ENCODE assay signal across 16 cellular contexts in genomic region chr12:27952510-27952909, GRCh38. TPM values are rescaled to one million over a fixed set of nuclear protein-coding genes. Genes with fewer than 3 reads are reported as not detected.
DNase-seq lines count a peak whose midpoint lies in the region; ATAC-seq, FAIRE-seq and TF ChIP-seq lines count a peak whose summit lies in the region.
"Had no signal": no experiment of that assay in that cellular context is flagged by ENCODE, and none has a peak within 500 bp of the region (broad histone marks: within the 10 kb centered on the region; RNA-seq: fewer than 3 reads in every experiment).

No MANE protein-coding gene starts in this region.

- FAIRE-seq in bronchial epithelial cell (lab: Jason Lieb, UNC) (no peak), D721Med (lab: Jason Lieb, UNC) (no peak)
- FAIRE-seq: G401.6, GM12891 had no signal

- H3K4me1 Mint-ChIP-seq in neural progenitor cell, result peaks cover 21% of the 10 kb centered on the region

- TF ChIP-seq POLR2A in body of pancreas (IDR thresholded peaks at IDR 0.05), result no peak

- H2AFZ ChIP-seq in DND-41 (ENCODE audit: low read depth, low read length), result no peak overlapping the region
- no peak overlapping the region for H2AFZ ChIP-seq in neural progenitor cell (replicated peaks)

- H3K9ac ChIP-seq in DND-41 (ENCODE audit: low read depth, low read length), result no peak overlapping the region
- H3K9ac ChIP-seq in HUES64 (ENCODE audit: low read depth, low read length), result no peak overlapping the region
- H3K9ac ChIP-seq in neural progenitor cell, result no peak overlapping the region

- H4K20me1 ChIP-seq in DND-41 (ENCODE audit: insufficient read depth, low read length) (no peaks in the 10 kb centered on the region), neural progenitor cell (ENCODE audit: low read depth) (peaks cover 3% of the 10 kb centered on the region)

- H3K27me3 ChIP-seq in DND-41 (ENCODE audit: insufficient read depth, low read length, poor library complexity) (no peaks in the 10 kb centered on the region), HUES64 (ENCODE audit: insufficient read depth, low read length) (no peaks in the 10 kb centered on the region; the same call in 1 of the 2 replicates), bronchial epithelial cell (ENCODE audit: control insufficient read depth, insufficient read depth, low read length) (no peaks in the 10 kb centered on the region), neural progenitor cell (no peaks in the 10 kb centered on the region), body of pancreas (no peaks in the 10 kb centered on the region)
- H3K27me3 ChIP-seq: SJSA1 had no signal

- no peaks in the 10 kb centered on the region for H3K79me2 ChIP-seq in DND-41 (ENCODE audit: insufficient read depth, low read length)
- H3K79me2 ChIP-seq in neural progenitor cell (ENCODE audit: low read depth), result no peaks in the 10 kb centered on the region

- H3K9me3 ChIP-seq in DND-41 (ENCODE audit: insufficient read depth, low read length, severe bottlenecking), result no peaks in the 10 kb centered on the region
- H3K9me3 ChIP-seq in HUES64 (ENCODE audit: insufficient read depth, low read depth, low read length), result no peaks in the 10 kb centered on the region
- H3K9me3 ChIP-seq in neural progenitor cell (ENCODE audit: low read depth), result no peaks in the 10 kb centered on the region
- no peaks in the 10 kb centered on the region for H3K9me3 ChIP-seq in body of pancreas
- H3K9me3 ChIP-seq: Caco-2, SJSA1 had no signal

- no peaks in the 10 kb centered on the region for H3K36me3 ChIP-seq in DND-41 (ENCODE audit: insufficient read depth, low read length)
- no peaks in the 10 kb centered on the region for H3K36me3 ChIP-seq in HUES64 (ENCODE audit: insufficient read depth, low read length)
- H3K36me3 ChIP-seq in bronchial epithelial cell (ENCODE audit: control insufficient read depth, insufficient read depth, low read length), result no peaks in the 10 kb centered on the region
- H3K36me3 ChIP-seq in neural progenitor cell, result no peaks in the 10 kb centered on the region
- no peaks in the 10 kb centered on the region for H3K36me3 ChIP-seq in body of pancreas (replicated peaks in 1 of 2; ENCODE audit: insufficient read depth in 1 of 2, low read depth in 2 of 2)
- H3K36me3 ChIP-seq: SJSA1 had no signal

- peak overlapping the region; percentile 62 for H3K4me3 Mint-ChIP-seq in neural progenitor cell

- H3K4me1 ChIP-seq in DND-41 (ENCODE audit: insufficient read depth, low read length) (no peaks in the 10 kb centered on the region), HUES64 (ENCODE audit: insufficient read depth, low read length) (peaks cover 20% of the 10 kb centered on the region), neural progenitor cell (peaks cover 25% of the 10 kb centered on the region), body of pancreas (no peaks in the 10 kb centered on the region)
- H3K4me1 ChIP-seq: Caco-2, SJSA1 had no signal

- 75% methylated on average over 5 of the region's 5 CpGs for WGBS in HUES64
- WGBS in body of pancreas, 2 donors, result 54 to 65% methylated on average over 5 of the region's 5 CpGs

- TF ChIP-seq CTCF in DND-41 (IDR thresholded peaks at IDR 0.05; ENCODE audit: borderline replicate concordance, extremely low read depth, low read length, poor library complexity, severe bottlenecking) (no peak), bronchial epithelial cell (IDR thresholded peaks at IDR 0.05; ENCODE audit: insufficient read depth, low read length, severe bottlenecking) (no peak), neural progenitor cell (IDR thresholded peaks at IDR 0.05) (no peak), D721Med (IDR thresholded peaks at IDR 0.05; ENCODE audit: insufficient read depth, missing control alignments) (no peak), body of pancreas (IDR thresholded peaks at IDR 0.05) (no peak)

- H3K36me3 Mint-ChIP-seq in neural progenitor cell, result no peaks in the 10 kb centered on the region

- H3K4me3 ChIP-seq in DND-41 (ENCODE audit: low read depth in 1 of 2, low read length in 2 of 2), result no peak overlapping the region
- H3K4me3 ChIP-seq in HUES64 (ENCODE audit: low read length), result peak overlapping the region; percentile 17
- H3K4me3 ChIP-seq in bronchial epithelial cell (ENCODE audit: low read depth, low read length), result no peak overlapping the region
- H3K4me3 ChIP-seq in neural progenitor cell, result peak overlapping the region; percentile 19
- H3K4me3 ChIP-seq in body of pancreas, result no peak overlapping the region
- H3K4me3 ChIP-seq: SJSA1 had no signal

- ATAC-seq in DND-41 (ENCODE audit: insufficient read depth, low read depth), result peak; percentile 45; the same call in 1 of the 3 replicates
- no peak for ATAC-seq in body of pancreas

- no peaks in the 10 kb centered on the region for H3K9me3 Mint-ChIP-seq in neural progenitor cell

- H3K27ac ChIP-seq in DND-41 (ENCODE audit: low read length), result no peak overlapping the region
- H3K27ac ChIP-seq in HUES64 (ENCODE audit: low read depth, low read length), result no peak overlapping the region
- no peak overlapping the region for H3K27ac ChIP-seq in neural progenitor cell
- H3K27ac ChIP-seq in body of pancreas, result no peak overlapping the region
- H3K27ac ChIP-seq: SJSA1 had no signal

- H3K4me2 ChIP-seq in DND-41 (ENCODE audit: insufficient read depth, low read length) (no peak overlapping the region), neural progenitor cell (peak overlapping the region; percentile 76)

- H3K27me3 Mint-ChIP-seq in neural progenitor cell (ENCODE audit: insufficient read depth, low read depth), result no peaks in the 10 kb centered on the region

- H3K27ac Mint-ChIP-seq in neural progenitor cell, result no peak overlapping the region

- H3F3A ChIP-seq in neural progenitor cell (ENCODE audit: low read depth), result peaks cover 19% of the 10 kb centered on the region

- intact Hi-C loops in body of pancreas (cut with DNase I), result no loop called here

- no peak for DNase-seq in DND-41
- peak; percentile 16 for DNase-seq in bronchial epithelial cell (ENCODE audit: low read depth)
- DNase-seq in neural progenitor cell (ENCODE audit: low spot score), result peak; percentile 36
- DNase-seq in activated gamma-delta T cell (lab: John Stamatoyannopoulos, UW), result no peak
- no peak for DNase-seq in D721Med (ENCODE audit: insufficient read length, low spot score)
- DNase-seq in body of pancreas, result no peak
- DNase-seq: Caco-2, DMS79, KBM-7, NCI-H1048, NCI-H2107, NCI-H82 had no signal

RNA-seq across cellular contexts. Expression of gene PTHLH, which starts 20.0 kb away (rescaled TPM):
- polyA plus RNA-seq in HUES64 (2013, experiment 1 of 2), result 0.15 TPM
- polyA plus RNA-seq in HUES64 (2013, experiment 2 of 2), result 0.38 TPM
- total RNA-seq in bronchial epithelial cell, result 47.4 and 82.1 TPM in 2 replicates
- total RNA-seq in neural progenitor cell (ENCODE audit: low replicate concordance), result not detected in 2 replicates
- under 1 TPM in 1 of 2 donors, not detected in 1; 0.78 TPM for total RNA-seq in body of pancreas
- total RNA-seq: Caco-2 had no signal

Comparison
In these comparisons a context has a peak if more than half of its experiments do, and no peak if none do; other contexts are left out.
1. DNase-seq: peak in bronchial epithelial cell (single experiment) and neural progenitor cell (single experiment); none in DND-41 (single experiment), activated gamma-delta T cell (single experiment), D721Med (single experiment) and body of pancreas (0 of 4).
2. H3K4me3 ChIP-seq: peak in HUES64 (single experiment) and neural progenitor cell (single experiment); none in DND-41 (0 of 2), bronchial epithelial cell (single experiment) and body of pancreas (0 of 2).
3. RNA of gene PTHLH, which starts 20.0 kb away (total RNA-seq): 47.4 to 82.1 TPM in bronchial epithelial cell; 0.78 TPM in body of pancreas and not detected in neural progenitor cell; every median in the first group is over 10 times any median in the second.